Comparison of ENCODE assay signal across 18 cellular contexts in the genomic region with DNA sequence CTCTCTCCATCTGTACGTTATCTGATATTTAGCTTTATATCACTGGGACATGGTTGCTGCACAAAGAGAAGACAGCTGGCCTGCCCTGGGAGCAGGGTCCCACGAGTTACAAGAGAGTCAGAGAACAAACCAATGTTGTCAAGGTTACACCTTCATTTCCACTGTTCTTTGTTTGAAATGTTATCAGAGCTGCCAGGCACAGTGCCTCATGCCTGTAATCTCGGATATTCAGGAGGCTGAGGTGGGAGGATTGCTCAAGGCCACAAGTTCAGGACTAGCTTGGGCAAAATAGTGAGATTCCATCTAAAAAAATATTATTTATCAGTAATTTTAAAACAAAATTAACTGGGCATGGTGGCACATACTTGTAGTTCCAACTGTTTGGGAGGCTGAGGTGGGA.
"Had no signal": no experiment of that assay in that cellular context is flagged by ENCODE, and none has a peak within 500 bp of the region (broad histone marks: within the 10 kb centered on the region; RNA-seq: fewer than 3 reads in every experiment).

No MANE protein-coding gene starts in this region.

- H3K36me3 ChIP-seq: ovary had no signal

- H3K27ac Mint-ChIP-seq: activated naive CD4-positive, alpha-beta T cell treated with anti-CD3 and anti-CD28 coated beads, Interleukin-2, amount 50 U/mL, for 24 hours; stimulated activated memory B cell treated with anti-CD40 and anti-IgM and Interleukin-4, amounts not matched to agents 10 μg/mL and 1 μg/mL and 100 μg/mL, for 72 hours had no signal

- H3K4me1 ChIP-seq: sigmoid colon, upper lobe of left lung had no signal

- H3K4me3 ChIP-seq: cardiac muscle cell, ovary, sigmoid colon, thoracic aorta, upper lobe of left lung had no signal

- H3K9me3 ChIP-seq: ovary, sigmoid colon, thoracic aorta, upper lobe of left lung had no signal

- H3K9me3 Mint-ChIP-seq: activated naive CD4-positive, alpha-beta T cell treated with anti-CD3 and anti-CD28 coated beads, Interleukin-2, amount 50 U/mL, for 24 hours; stimulated activated memory B cell treated with anti-CD40 and anti-IgM and Interleukin-4, amounts not matched to agents 10 μg/mL and 1 μg/mL and 100 μg/mL, for 72 hours had no signal

- H3K27me3 ChIP-seq: cardiac muscle cell, ovary, sigmoid colon, upper lobe of left lung had no signal

- ATAC-seq: left lobe of liver; stimulated activated memory B cell treated with anti-CD40 and anti-IgM and Interleukin-4, amounts not matched to agents 10 μg/mL and 1 μg/mL and 100 μg/mL, for 72 hours had no signal

- H3K27me3 Mint-ChIP-seq: activated naive CD4-positive, alpha-beta T cell treated with anti-CD3 and anti-CD28 coated beads, Interleukin-2, amount 50 U/mL, for 24 hours; stimulated activated memory B cell treated with anti-CD40 and anti-IgM and Interleukin-4, amounts not matched to agents 10 μg/mL and 1 μg/mL and 100 μg/mL, for 72 hours had no signal

- H3K27ac ChIP-seq: cardiac muscle cell, ovary, sigmoid colon, thoracic aorta, upper lobe of left lung, VCaP had no signal

- H3K4me3 Mint-ChIP-seq: activated naive CD4-positive, alpha-beta T cell treated with anti-CD3 and anti-CD28 coated beads, Interleukin-2, amount 50 U/mL, for 24 hours; stimulated activated memory B cell treated with anti-CD40 and anti-IgM and Interleukin-4, amounts not matched to agents 10 μg/mL and 1 μg/mL and 100 μg/mL, for 72 hours had no signal

- DNase-seq: activated CD4-positive, alpha-beta T cell treated with anti-CD3 and anti-CD28 coated beads, Interleukin-2, amount 50 U/mL, for 4 hours; activated gamma-delta T cell; dermis blood vessel endothelial cell; hypothalamus; mammary epithelial cell; midbrain; ovary; sigmoid colon; stimulated activated CD4-positive, alpha-beta T cell treated with anti-CD3 and anti-CD28 coated beads, Interleukin-4, amount 100 ng/mL, for 4 hours; T-helper 1 cell; T-helper 9 cell; upper lobe of left lung had no signal
